Comparison of ENCODE assay signal across 8 cellular contexts in genomic region chr3:15098503-15099363, GRCh38. TPM values are rescaled to one million over a fixed set of nuclear protein-coding genes. Genes with fewer than 3 reads are reported as not detected.
A peak's percentile ranks its signal among the peaks of the same experiment; 100 is the strongest.
DNase-seq lines count a peak whose midpoint lies in the region; TF ChIP-seq lines count a peak whose summit lies in the region.

Gene RBSN, minus strand, starts transcription at chr3:15099148. Its CDS starts 3,028 bp downstream, at chr3:15096120.

- peak; percentile 92 for DNase-seq in GDM1 (lab: John Stamatoyannopoulos, UW)
- peak; percentile 94 for DNase-seq in HCEC 1CT
- peak; percentile 98 for DNase-seq in MM.1S
- peak; percentile 87 to 94 for DNase-seq in SJSA1 (ENCODE audit: low read depth in 1 of 2, low spot score in 2 of 2)
- peak; percentile 97 for DNase-seq in activated naive CD4-positive, alpha-beta T cell treated with Interleukin-2 at 50 U/mL for 16 hours
- peak; percentile 91 for DNase-seq in foreskin melanocyte
- peak; percentile 94 for DNase-seq in stromal cell of bone marrow (ENCODE audit: low read depth)

- H3K4me1 ChIP-seq in MM.1S (ENCODE audit: low read length) (peaks cover 7% of the 10 kb centered on the region; the same call in 1 of the 2 replicates), SJSA1 (replicated peaks) (peaks cover 10% of the 10 kb centered on the region; the same call in 1 of the 2 replicates), neuron (ENCODE audit: insufficient read depth, low read length) (peaks cover 17% of the 10 kb centered on the region)

- H2AFZ ChIP-seq in MM.1S (ENCODE audit: low read length) (peak within 1 kb of the TSS; percentile 92), neuron (ENCODE audit: low read depth, low read length) (peak within 1 kb of the TSS; percentile 66)

- peaks cover 29% of the 10 kb centered on the region for H3K79me2 ChIP-seq in MM.1S (ENCODE audit: low read length)

- peak within 1 kb of the TSS; percentile 81 for H3K4me3 ChIP-seq in MM.1S (ENCODE audit: low read length)
- H3K4me3 ChIP-seq in SJSA1 = peak within 1 kb of the TSS; percentile 64
- H3K4me3 ChIP-seq in neuron (ENCODE audit: low read length) = peak within 1 kb of the TSS; percentile 73

- no peaks in the 10 kb centered on the region for H3F3A ChIP-seq in MM.1S (ENCODE audit: insufficient read depth, low read length)

- H3K4me2 ChIP-seq in MM.1S (ENCODE audit: low read depth, low read length) = peak within 1 kb of the TSS; percentile 95

- H3K9me3 ChIP-seq in MM.1S (replicated peaks; ENCODE audit: insufficient read depth, low read length) (no peaks in the 10 kb centered on the region), SJSA1 (replicated peaks) (no peaks in the 10 kb centered on the region), neuron (ENCODE audit: low read length) (no peaks in the 10 kb centered on the region)

- H3K27me3 ChIP-seq in MM.1S (replicated peaks; ENCODE audit: insufficient read depth, low read length) (no peaks in the 10 kb centered on the region), SJSA1 (replicated peaks) (no peaks in the 10 kb centered on the region), neuron (ENCODE audit: insufficient read depth, low read length) (no peaks in the 10 kb centered on the region)

- no peak for TF ChIP-seq CTCF in MM.1S (IDR thresholded peaks at IDR 0.05; ENCODE audit: low read length)

- H3K27ac ChIP-seq in MM.1S (ENCODE audit: low read length) (peak within 1 kb of the TSS; percentile 80), SJSA1 (peak within 1 kb of the TSS; percentile 33)

- H3K9ac ChIP-seq in MM.1S (ENCODE audit: low read length) = peak within 1 kb of the TSS; percentile 84

- H3K9me2 ChIP-seq in MM.1S (replicated peaks; ENCODE audit: insufficient read depth, low read length) = no peaks in the 10 kb centered on the region

- H3K36me3 ChIP-seq in MM.1S (replicated peaks; ENCODE audit: insufficient read depth, low read length) (0 out of 2 replicates have a peak, but pooled peaks cover 7% of the 10 kb centered on the region), SJSA1 (peaks cover 28% of the 10 kb centered on the region), neuron (ENCODE audit: insufficient read depth, low read length) (peaks cover 25% of the 10 kb centered on the region)

- H4K20me1 ChIP-seq in MM.1S (ENCODE audit: insufficient read depth, low read length) = no peaks in the 10 kb centered on the region

RNA-seq across cellular contexts. Expression of gene RBSN, which starts in this region (rescaled TPM):
- 9.4 and 21.4 TPM in 2 replicates for total RNA-seq in SJSA1 (2014; rRNA removed; shearing (Covaris generic))

Comparison
In these comparisons a context has a peak if more than half of its experiments do, and no peak if none do; other contexts are left out.
1. Peak in every context shown above with its lines: DNase-seq, H3K4me3 ChIP-seq and H3K27ac ChIP-seq.